Comparison of ENCODE assay signal across 15 cellular contexts in genomic region chr2:9100080-9100876, GRCh38.
DNase-seq lines count a peak whose midpoint lies in the region; ATAC-seq and TF ChIP-seq lines count a peak whose summit lies in the region.
"Had no signal": no experiment of that assay in that cellular context is flagged by ENCODE, and none has a peak within 500 bp of the region (broad histone marks: within the 10 kb centered on the region; RNA-seq: fewer than 3 reads in every experiment).

No MANE protein-coding gene starts in this region.

- H3K27ac ChIP-seq in HCT116 (ENCODE audit: low read depth, low read length) (no peak overlapping the region), tibial nerve (no peak overlapping the region), PC-9 (no peak overlapping the region)
- H3K27ac ChIP-seq: GM23248 had no signal

- H3K27me3 ChIP-seq in HCT116 (ENCODE audit: insufficient read depth, low read length) (no peaks in the 10 kb centered on the region), tibial nerve (no peaks in the 10 kb centered on the region), PC-9 (ENCODE audit: insufficient read depth, low read depth) (no peaks in the 10 kb centered on the region)

- H3K9me3 ChIP-seq in HCT116 (ENCODE audit: control insufficient read depth in 1 of 2, insufficient read depth in 1 of 2, low read depth in 1 of 2, low read length in 2 of 2) (no peaks in the 10 kb centered on the region), tibial nerve (no peaks in the 10 kb centered on the region), PC-9 (ENCODE audit: insufficient read depth, low read depth) (no peaks in the 10 kb centered on the region)

- no TSS peak for BruUV-seq in HCT116 (replicated peaks; lab: Mats Ljungman, UMichigan)
- BruUV-seq in PC-9 (replicated peaks; lab: Mats Ljungman, UMichigan): no TSS peak

- POLR2A ChIA-PET in HCT116 (lab: Charles Lee): no interaction called here
- POLR2A ChIA-PET in PC-9 (lab: Charles Lee; ENCODE audit: unreplicated experiment): no interaction called here

- H2AFZ ChIP-seq in HCT116 (ENCODE audit: low read depth, low read length, poor library complexity, severe bottlenecking) (no peak overlapping the region), PC-9 (no peak overlapping the region)

- no peaks in the 10 kb centered on the region for H3K36me3 ChIP-seq in HCT116 (ENCODE audit: control insufficient read depth in 1 of 2, insufficient read depth in 2 of 2, low read length in 2 of 2)
- no peaks in the 10 kb centered on the region for H3K36me3 ChIP-seq in tibial nerve
- H3K36me3 ChIP-seq in PC-9 (ENCODE audit: low read depth): no peaks in the 10 kb centered on the region

- no peak overlapping the region for H3K9ac ChIP-seq in HCT116 (ENCODE audit: low read length)
- H3K9ac ChIP-seq: GM23248 had no signal

- DNase-seq in GM12865 (ENCODE audit: low read depth) (peak; percentile 81), HCT116 (ENCODE audit: low read depth, low spot score) (no peak), tibial nerve (ENCODE audit: low spot score in 2 of 2) (no peak), KG1 (lab: John Stamatoyannopoulos, UW) (no peak), foreskin melanocyte (no peak), PC-9 (no peak)
- DNase-seq: CD8-positive, alpha-beta T cell; EL; islet precursor cell; NCI-H1930; NCI-H526; OCI-M1 had no signal

- TF ChIP-seq CTCF in GM12865 (IDR thresholded peaks at IDR 0.05; ENCODE audit: insufficient read depth, low read depth, low read length, missing control alignments) (no peak), HCT116 (IDR thresholded peaks at IDR 0.05 in 2 of 3, conservative IDR thresholded peaks at IDR 0.05 in 1 of 3; ENCODE audit: borderline replicate concordance in 1 of 3, insufficient read depth in 1 of 3, low read depth in 2 of 3, low read length in 2 of 3) (0 out of 6 replicates have a peak, but pooled peaks of 1 of the 3 experiments have one; percentile 4), tibial nerve (IDR thresholded peaks at IDR 0.05) (no peak), PC-9 (conservative IDR thresholded peaks at IDR 0.05) (no peak)

- H3K4me2 ChIP-seq in HCT116 (ENCODE audit: low read length) (no peak overlapping the region), PC-9 (no peak overlapping the region)

- WGBS in tibial nerve, 2 donors: 94 to 96% methylated on average over 10 of the region's 10 CpGs

- no peak for TF ChIP-seq EP300 in tibial nerve (IDR thresholded peaks at IDR 0.05)

- ATAC-seq in GM19035 (IDR thresholded peaks at IDR 0.05; ENCODE audit: unreplicated experiment) (peak; percentile 56), HCT116 (no peak), HG03460 (IDR thresholded peaks at IDR 0.05; ENCODE audit: unreplicated experiment) (peak; percentile 48)
- ATAC-seq: CD8-positive, alpha-beta T cell had no signal

- TF ChIP-seq RAD21 in HCT116 (IDR thresholded peaks at IDR 0.05; ENCODE audit: low read depth): peak; percentile 26; the same call in 1 of the 2 replicates

- H3K79me2 ChIP-seq in HCT116 (ENCODE audit: insufficient read depth, low read length) (no peaks in the 10 kb centered on the region), PC-9 (ENCODE audit: low read depth) (no peaks in the 10 kb centered on the region)

- H4K20me1 ChIP-seq in HCT116 (ENCODE audit: insufficient read depth): no peaks in the 10 kb centered on the region
- H4K20me1 ChIP-seq in PC-9 (ENCODE audit: insufficient read depth): no peaks in the 10 kb centered on the region

- H3K9me2 ChIP-seq in HCT116 (ENCODE audit: insufficient read depth) (no peaks in the 10 kb centered on the region), PC-9 (ENCODE audit: insufficient read depth) (no peaks in the 10 kb centered on the region)

- CTCF ChIA-PET in HCT116 (lab: Charles Lee): interaction anchor here (0.7 to 2.5 kb wide), 2 partner anchors 11 to 30 kb away, joined by 3 to 9 read pairs; no protein-coding TSS in a partner anchor
- CTCF ChIA-PET in PC-9 (lab: Charles Lee): interaction anchor here (0.7 kb wide), 1 partner anchor 12 kb away, joined by 3 read pairs; no protein-coding TSS in a partner anchor

- peaks cover 41% of the 10 kb centered on the region for H3F3A ChIP-seq in PC-9 (ENCODE audit: insufficient read depth, low read depth)

- H3K4me1 ChIP-seq in HCT116 (ENCODE audit: control insufficient read depth in 1 of 2, insufficient read depth in 2 of 2, low read length in 2 of 2) (peaks cover 19 to 43% of the 10 kb centered on the region in 2 experiments), tibial nerve (peaks cover 0 to 9% (median 2%) of the 10 kb centered on the region in 4 donors), PC-9 (replicated peaks; ENCODE audit: insufficient read depth) (peaks cover 45% of the 10 kb centered on the region)

- intact Hi-C loops in HCT116 (cut with micrococcal nuclease) (no loop called here), PC-9 (cut with micrococcal nuclease; ENCODE audit: unreplicated experiment) (loop anchor here (5.0 kb wide), 1 partner anchor 43 kb away; no protein-coding TSS in a partner anchor)

- RAD21 ChIA-PET in HCT116 (lab: Charles Lee; ENCODE audit: low non-redundant PET in 1 of 2, low total read pairs in 2 of 2, uncharacterized antibody in 2 of 2, unreplicated experiment in 2 of 2): no interaction called here

- H3K4me3 ChIP-seq in GM12865 (ENCODE audit: low read depth, low read length): no peak overlapping the region
- no peak overlapping the region for H3K4me3 ChIP-seq in HCT116 (replicated peaks in 1 of 2; ENCODE audit: low read depth in 1 of 2, low read length in 2 of 2)
- no peak overlapping the region for H3K4me3 ChIP-seq in tibial nerve
- no peak overlapping the region for H3K4me3 ChIP-seq in PC-9
- H3K4me3 ChIP-seq: GM23248 had no signal

- TF ChIP-seq POLR2A in HCT116 (IDR thresholded peaks at IDR 0.05; ENCODE audit: borderline replicate concordance, extremely low read depth, insufficient read depth, insufficient read length) (no peak), tibial nerve (IDR thresholded peaks at IDR 0.05) (no peak)

TF ChIP-seq in HCT116, 20 proteins besides CTCF, POLR2A, EP300 and RAD21:
- no peak for TF ChIP-seq ZBTB33 (IDR thresholded peaks at IDR 0.05; ENCODE audit: extremely low read depth, insufficient replicate concordance, low read length)
- no peak for TF ChIP-seq MAX (IDR thresholded peaks at IDR 0.05)
- TF ChIP-seq ZNF274 (IDR thresholded peaks at IDR 0.05; ENCODE audit: low read depth, low read length): no peak
- no peak for TF ChIP-seq EGR1 (IDR thresholded peaks at IDR 0.05; ENCODE audit: low read depth)
- TF ChIP-seq SIN3A (IDR thresholded peaks at IDR 0.05; ENCODE audit: low read depth): no peak
- TF ChIP-seq SRF (IDR thresholded peaks at IDR 0.05; ENCODE audit: low read depth): no peak
- no peak for TF ChIP-seq TCF7L2 (IDR thresholded peaks at IDR 0.05; ENCODE audit: borderline replicate concordance, extremely low read depth, insufficient read depth, insufficient read length)
- no peak for TF ChIP-seq CEBPB (IDR thresholded peaks at IDR 0.05; ENCODE audit: low read depth)
- TF ChIP-seq POLR2AphosphoS5 (IDR thresholded peaks at IDR 0.05; ENCODE audit: low read depth, low read length): no peak
- no peak for TF ChIP-seq ELF1 (IDR thresholded peaks at IDR 0.05; ENCODE audit: borderline replicate concordance, low read depth)
- no peak for TF ChIP-seq JUND (IDR thresholded peaks at IDR 0.05)
- TF ChIP-seq SP1 (IDR thresholded peaks at IDR 0.05; ENCODE audit: low read depth): no peak
- TF ChIP-seq REST (IDR thresholded peaks at IDR 0.05; ENCODE audit: low read depth): no peak
- TF ChIP-seq ZFX (IDR thresholded peaks at IDR 0.05): no peak
- no peak for TF ChIP-seq FOSL1 (IDR thresholded peaks at IDR 0.05; ENCODE audit: low read depth)
TF ChIP-seq in HCT116: peak in this region for 0.
